In the genomic region with DNA sequence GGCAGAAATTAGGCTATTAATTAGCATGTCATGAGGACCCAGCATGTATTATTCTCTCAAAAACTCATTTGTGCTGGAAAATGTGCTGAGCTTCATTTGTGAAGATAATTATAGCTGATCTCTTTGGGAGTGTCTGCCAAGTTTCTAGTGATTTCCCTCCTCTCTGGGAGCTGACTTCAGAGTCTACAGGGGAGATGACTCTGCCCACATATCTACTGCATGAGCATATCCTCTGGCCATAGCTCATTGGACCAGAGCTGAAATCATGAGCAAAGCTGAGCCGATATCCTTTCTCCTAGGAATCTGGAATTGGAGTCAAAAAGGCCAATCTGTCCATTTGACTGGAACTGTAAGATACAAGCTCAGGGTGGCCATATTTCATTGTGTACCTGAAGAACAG, we compare ENCODE assay signal across 2 cellular contexts.
TF ChIP-seq lines count a peak whose summit lies in the region.

No MANE protein-coding gene starts in this region.

TF ChIP-seq in SK-N-SH treated with all-trans-retinoic acid at 6 μM for 48 hours, 23 proteins besides CTCF, POLR2A, EP300 and RAD21 (continued from another document):
- TF ChIP-seq, protein P1, sequence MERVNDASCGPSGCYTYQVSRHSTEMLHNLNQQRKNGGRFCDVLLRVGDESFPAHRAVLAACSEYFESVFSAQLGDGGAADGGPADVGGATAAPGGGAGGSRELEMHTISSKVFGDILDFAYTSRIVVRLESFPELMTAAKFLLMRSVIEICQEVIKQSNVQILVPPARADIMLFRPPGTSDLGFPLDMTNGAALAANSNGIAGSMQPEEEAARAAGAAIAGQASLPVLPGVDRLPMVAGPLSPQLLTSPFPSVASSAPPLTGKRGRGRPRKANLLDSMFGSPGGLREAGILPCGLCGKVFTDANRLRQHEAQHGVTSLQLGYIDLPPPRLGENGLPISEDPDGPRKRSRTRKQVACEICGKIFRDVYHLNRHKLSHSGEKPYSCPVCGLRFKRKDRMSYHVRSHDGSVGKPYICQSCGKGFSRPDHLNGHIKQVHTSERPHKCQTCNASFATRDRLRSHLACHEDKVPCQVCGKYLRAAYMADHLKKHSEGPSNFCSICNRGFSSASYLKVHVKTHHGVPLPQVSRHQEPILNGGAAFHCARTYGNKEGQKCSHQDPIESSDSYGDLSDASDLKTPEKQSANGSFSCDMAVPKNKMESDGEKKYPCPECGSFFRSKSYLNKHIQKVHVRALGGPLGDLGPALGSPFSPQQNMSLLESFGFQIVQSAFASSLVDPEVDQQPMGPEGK (CRISPR knock-in tag; IDR thresholded peaks at IDR 0.05; ENCODE audit: borderline replicate concordance): no peak
- TF ChIP-seq TOX (CRISPR knock-in tag; IDR thresholded peaks at IDR 0.05; ENCODE audit: borderline replicate concordance): no peak
- no peak for TF ChIP-seq ZFP3 (CRISPR knock-in tag; IDR thresholded peaks at IDR 0.05)
- TF ChIP-seq ARNTL (CRISPR knock-in tag; IDR thresholded peaks at IDR 0.05; ENCODE audit: borderline replicate concordance, low read depth): no peak
- TF ChIP-seq ZNF8 (CRISPR knock-in tag; IDR thresholded peaks at IDR 0.05): no peak
- TF ChIP-seq RARB (CRISPR knock-in tag; IDR thresholded peaks at IDR 0.05): no peak
- TF ChIP-seq ISL1 (CRISPR knock-in tag; IDR thresholded peaks at IDR 0.05): no peak
- TF ChIP-seq GLIS3 (CRISPR knock-in tag; IDR thresholded peaks at IDR 0.05): no peak
- no peak for TF ChIP-seq CSDC2 (CRISPR knock-in tag; IDR thresholded peaks at IDR 0.05)
- TF ChIP-seq, protein P2, sequence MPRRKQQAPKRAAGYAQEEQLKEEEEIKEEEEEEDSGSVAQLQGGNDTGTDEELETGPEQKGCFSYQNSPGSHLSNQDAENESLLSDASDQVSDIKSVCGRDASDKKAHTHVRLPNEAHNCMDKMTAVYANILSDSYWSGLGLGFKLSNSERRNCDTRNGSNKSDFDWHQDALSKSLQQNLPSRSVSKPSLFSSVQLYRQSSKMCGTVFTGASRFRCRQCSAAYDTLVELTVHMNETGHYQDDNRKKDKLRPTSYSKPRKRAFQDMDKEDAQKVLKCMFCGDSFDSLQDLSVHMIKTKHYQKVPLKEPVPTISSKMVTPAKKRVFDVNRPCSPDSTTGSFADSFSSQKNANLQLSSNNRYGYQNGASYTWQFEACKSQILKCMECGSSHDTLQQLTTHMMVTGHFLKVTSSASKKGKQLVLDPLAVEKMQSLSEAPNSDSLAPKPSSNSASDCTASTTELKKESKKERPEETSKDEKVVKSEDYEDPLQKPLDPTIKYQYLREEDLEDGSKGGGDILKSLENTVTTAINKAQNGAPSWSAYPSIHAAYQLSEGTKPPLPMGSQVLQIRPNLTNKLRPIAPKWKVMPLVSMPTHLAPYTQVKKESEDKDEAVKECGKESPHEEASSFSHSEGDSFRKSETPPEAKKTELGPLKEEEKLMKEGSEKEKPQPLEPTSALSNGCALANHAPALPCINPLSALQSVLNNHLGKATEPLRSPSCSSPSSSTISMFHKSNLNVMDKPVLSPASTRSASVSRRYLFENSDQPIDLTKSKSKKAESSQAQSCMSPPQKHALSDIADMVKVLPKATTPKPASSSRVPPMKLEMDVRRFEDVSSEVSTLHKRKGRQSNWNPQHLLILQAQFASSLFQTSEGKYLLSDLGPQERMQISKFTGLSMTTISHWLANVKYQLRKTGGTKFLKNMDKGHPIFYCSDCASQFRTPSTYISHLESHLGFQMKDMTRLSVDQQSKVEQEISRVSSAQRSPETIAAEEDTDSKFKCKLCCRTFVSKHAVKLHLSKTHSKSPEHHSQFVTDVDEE (CRISPR knock-in tag; IDR thresholded peaks at IDR 0.05): no peak
- no peak for TF ChIP-seq ZNF565 (CRISPR knock-in tag; conservative IDR thresholded peaks at IDR 0.05; ENCODE audit: low read depth)
- TF ChIP-seq ESRRG (CRISPR knock-in tag; IDR thresholded peaks at IDR 0.05): no peak
- TF ChIP-seq ZC3H10 (CRISPR knock-in tag; IDR thresholded peaks at IDR 0.05): no peak
- TF ChIP-seq TCF4 (CRISPR knock-in tag; IDR thresholded peaks at IDR 0.05; ENCODE audit: borderline replicate concordance): no peak
- TF ChIP-seq SNAI2 (CRISPR knock-in tag; IDR thresholded peaks at IDR 0.05): no peak

TF ChIP-seq in SK-N-SH, 30 proteins besides CTCF, POLR2A, EP300 and RAD21 (continued from another document):
- TF ChIP-seq, protein P3, sequence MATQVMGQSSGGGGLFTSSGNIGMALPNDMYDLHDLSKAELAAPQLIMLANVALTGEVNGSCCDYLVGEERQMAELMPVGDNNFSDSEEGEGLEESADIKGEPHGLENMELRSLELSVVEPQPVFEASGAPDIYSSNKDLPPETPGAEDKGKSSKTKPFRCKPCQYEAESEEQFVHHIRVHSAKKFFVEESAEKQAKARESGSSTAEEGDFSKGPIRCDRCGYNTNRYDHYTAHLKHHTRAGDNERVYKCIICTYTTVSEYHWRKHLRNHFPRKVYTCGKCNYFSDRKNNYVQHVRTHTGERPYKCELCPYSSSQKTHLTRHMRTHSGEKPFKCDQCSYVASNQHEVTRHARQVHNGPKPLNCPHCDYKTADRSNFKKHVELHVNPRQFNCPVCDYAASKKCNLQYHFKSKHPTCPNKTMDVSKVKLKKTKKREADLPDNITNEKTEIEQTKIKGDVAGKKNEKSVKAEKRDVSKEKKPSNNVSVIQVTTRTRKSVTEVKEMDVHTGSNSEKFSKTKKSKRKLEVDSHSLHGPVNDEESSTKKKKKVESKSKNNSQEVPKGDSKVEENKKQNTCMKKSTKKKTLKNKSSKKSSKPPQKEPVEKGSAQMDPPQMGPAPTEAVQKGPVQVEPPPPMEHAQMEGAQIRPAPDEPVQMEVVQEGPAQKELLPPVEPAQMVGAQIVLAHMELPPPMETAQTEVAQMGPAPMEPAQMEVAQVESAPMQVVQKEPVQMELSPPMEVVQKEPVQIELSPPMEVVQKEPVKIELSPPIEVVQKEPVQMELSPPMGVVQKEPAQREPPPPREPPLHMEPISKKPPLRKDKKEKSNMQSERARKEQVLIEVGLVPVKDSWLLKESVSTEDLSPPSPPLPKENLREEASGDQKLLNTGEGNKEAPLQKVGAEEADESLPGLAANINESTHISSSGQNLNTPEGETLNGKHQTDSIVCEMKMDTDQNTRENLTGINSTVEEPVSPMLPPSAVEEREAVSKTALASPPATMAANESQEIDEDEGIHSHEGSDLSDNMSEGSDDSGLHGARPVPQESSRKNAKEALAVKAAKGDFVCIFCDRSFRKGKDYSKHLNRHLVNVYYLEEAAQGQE (IDR thresholded peaks at IDR 0.05; ENCODE audit: low read depth, low read length): no peak
- TF ChIP-seq SMC3 (IDR thresholded peaks at IDR 0.05; ENCODE audit: low read depth, low read length): no peak
- no peak for TF ChIP-seq RXRA (IDR thresholded peaks at IDR 0.05; ENCODE audit: borderline replicate concordance, low read depth)
- TF ChIP-seq, protein P4, sequence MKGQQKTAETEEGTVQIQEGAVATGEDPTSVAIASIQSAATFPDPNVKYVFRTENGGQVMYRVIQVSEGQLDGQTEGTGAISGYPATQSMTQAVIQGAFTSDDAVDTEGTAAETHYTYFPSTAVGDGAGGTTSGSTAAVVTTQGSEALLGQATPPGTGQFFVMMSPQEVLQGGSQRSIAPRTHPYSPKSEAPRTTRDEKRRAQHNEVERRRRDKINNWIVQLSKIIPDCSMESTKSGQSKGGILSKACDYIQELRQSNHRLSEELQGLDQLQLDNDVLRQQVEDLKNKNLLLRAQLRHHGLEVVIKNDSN (IDR thresholded peaks at IDR 0.05; ENCODE audit: borderline replicate concordance, low read depth): no peak
TF ChIP-seq in SK-N-SH: peak in this region for 0.
